12 cellular contexts compared by ENCODE assay signal in genomic region chr2:231663458-231664290, GRCh38. TPM values are rescaled to one million over a fixed set of nuclear protein-coding genes. Genes with fewer than 3 reads are reported as not detected.
DNase-seq lines count a peak whose midpoint lies in the region; ATAC-seq and TF ChIP-seq lines count a peak whose summit lies in the region.
"Had no signal": no experiment of that assay in that cellular context is flagged by ENCODE, and none has a peak within 500 bp of the region (broad histone marks: within the 10 kb centered on the region; RNA-seq: fewer than 3 reads in every experiment).

No MANE protein-coding gene starts in this region.

- H3K36me3 ChIP-seq in breast epithelium (no peaks in the 10 kb centered on the region), mucosa of descending colon (ENCODE audit: low read depth) (peaks cover 5% of the 10 kb centered on the region)

- no peaks in the 10 kb centered on the region for H3K9me3 Mint-ChIP-seq in MCF 10A (ENCODE audit: unreplicated experiment)
- H3K9me3 Mint-ChIP-seq in activated CD8-positive, alpha-beta T cell treated with anti-CD3 and anti-CD28 coated beads, Interleukin-2, amount 10 ng/mL, durations not matched to agents 7 days and 5 days (ENCODE audit: insufficient read depth): peaks cover 7% of the 10 kb centered on the region
- H3K9me3 Mint-ChIP-seq in type B pancreatic cell: no peaks in the 10 kb centered on the region

- BruUV-seq in MCF 10A (replicated peaks; lab: Mats Ljungman, UMichigan): no TSS peak

- TF ChIP-seq CTCF in MCF 10A (IDR thresholded peaks at IDR 0.05; ENCODE audit: unreplicated experiment) (no peak), breast epithelium (IDR thresholded peaks at IDR 0.05) (no peak), mucosa of descending colon (IDR thresholded peaks at IDR 0.05) (no peak), type B pancreatic cell (conservative IDR thresholded peaks at IDR 0.05) (no peak)

- TF ChIP-seq POLR2A in breast epithelium (IDR thresholded peaks at IDR 0.05): no peak

- no peak overlapping the region for H3K27ac Mint-ChIP-seq in MCF 10A (ENCODE audit: low read depth, unreplicated experiment)
- peak overlapping the region; percentile 94 for H3K27ac Mint-ChIP-seq in activated CD8-positive, alpha-beta T cell treated with anti-CD3 and anti-CD28 coated beads, Interleukin-2, amount 10 ng/mL, durations not matched to agents 7 days and 5 days
- peak overlapping the region; percentile 62 for H3K27ac Mint-ChIP-seq in type B pancreatic cell

- no peak overlapping the region for H3K4me3 ChIP-seq in breast epithelium
- H3K4me3 ChIP-seq in mucosa of descending colon: no peak overlapping the region

- intact Hi-C loops in MCF 10A (cut with micrococcal nuclease): no loop called here
- intact Hi-C loops in breast epithelium (cut with DNase I; ENCODE audit: low total_unique reads): loop anchor here (10.0 kb wide), 1 partner anchor 51 kb away; no protein-coding TSS in a partner anchor
- intact Hi-C loops in mucosa of descending colon (cut with DNase I, micrococcal nuclease): no loop called here

- no peaks in the 10 kb centered on the region for H3K36me3 Mint-ChIP-seq in MCF 10A (ENCODE audit: insufficient read depth, unreplicated experiment)
- peaks cover 11% of the 10 kb centered on the region for H3K36me3 Mint-ChIP-seq in activated CD8-positive, alpha-beta T cell treated with anti-CD3 and anti-CD28 coated beads, Interleukin-2, amount 10 ng/mL, durations not matched to agents 7 days and 5 days (ENCODE audit: low read depth)
- H3K36me3 Mint-ChIP-seq in type B pancreatic cell: peaks cover 4% of the 10 kb centered on the region

- DNase-seq in MCF 10A (ENCODE audit: unreplicated experiment) (no peak), breast epithelium (ENCODE audit: low spot score in 2 of 2) (no peak), mucosa of descending colon (peak in 2 of 3 donors; percentile 46 to 47), type B pancreatic cell (ENCODE audit: extremely low spot score, unreplicated experiment) (no peak), D341Med (ENCODE audit: low spot score) (no peak)
- no peak for DNase-seq in activated CD8-positive, alpha-beta T cell treated with anti-CD3 and anti-CD28 coated beads, Interleukin-2, amount 10 ng/mL, durations not matched to agents 7 days and 5 days
- DNase-seq in stimulated activated naive CD4-positive, alpha-beta T cell (lab: John Stamatoyannopoulos, UW): no peak
- DNase-seq: effector memory CD4-positive, alpha-beta T cell; NCI-H2029 treated with DMSO at 0.1 percent for 48 hours; retina; SIG-M5 had no signal

- ATAC-seq in activated CD8-positive, alpha-beta T cell treated with anti-CD3 and anti-CD28 coated beads, Interleukin-2, amount 10 ng/mL, durations not matched to agents 7 days and 5 days: no peak
- ATAC-seq in mucosa of descending colon (no peak), GM18519 (IDR thresholded peaks at IDR 0.05; ENCODE audit: low FRiP score, unreplicated experiment) (no peak)

- H3K27me3 Mint-ChIP-seq in MCF 10A (ENCODE audit: insufficient read depth, unreplicated experiment): no peaks in the 10 kb centered on the region
- no peaks in the 10 kb centered on the region for H3K27me3 Mint-ChIP-seq in activated CD8-positive, alpha-beta T cell treated with anti-CD3 and anti-CD28 coated beads, Interleukin-2, amount 10 ng/mL, durations not matched to agents 7 days and 5 days (ENCODE audit: low read depth)
- no peaks in the 10 kb centered on the region for H3K27me3 Mint-ChIP-seq in type B pancreatic cell

- H3K9me3 ChIP-seq in breast epithelium (no peaks in the 10 kb centered on the region), mucosa of descending colon (no peaks in the 10 kb centered on the region)

- CTCF ChIA-PET in MCF 10A (lab: Yijun Ruan, JAX): interaction anchor here (0.6 to 4.1 kb wide), 2 partner anchors 12 to 52 kb away, joined by 3 to 34 read pairs; no protein-coding TSS in a partner anchor
- CTCF ChIA-PET in activated CD8-positive, alpha-beta T cell treated with anti-CD3 and anti-CD28 coated beads, Interleukin-2, amount 10 ng/mL, durations not matched to agents 7 days and 5 days (lab: Charles Lee): interaction anchor here (0.8 to 5.2 kb wide), 4 partner anchors 8 to 51 kb away, joined by 5 to 65 read pairs (median 7); no protein-coding TSS in a partner anchor

- H3K27ac ChIP-seq in breast epithelium: peak overlapping the region in 1 of 2 donors; percentile 29

- H3K4me3 Mint-ChIP-seq in MCF 10A (ENCODE audit: unreplicated experiment) (peak overlapping the region; percentile 25), type B pancreatic cell (no peak overlapping the region)
- peak overlapping the region; percentile 71 for H3K4me3 Mint-ChIP-seq in activated CD8-positive, alpha-beta T cell treated with anti-CD3 and anti-CD28 coated beads, Interleukin-2, amount 10 ng/mL, durations not matched to agents 7 days and 5 days

- no peaks in the 10 kb centered on the region for H3K4me1 Mint-ChIP-seq in MCF 10A (ENCODE audit: insufficient read depth, unreplicated experiment)
- peaks cover 38% of the 10 kb centered on the region for H3K4me1 Mint-ChIP-seq in activated CD8-positive, alpha-beta T cell treated with anti-CD3 and anti-CD28 coated beads, Interleukin-2, amount 10 ng/mL, durations not matched to agents 7 days and 5 days (ENCODE audit: low read depth)
- peaks cover 13% of the 10 kb centered on the region for H3K4me1 Mint-ChIP-seq in type B pancreatic cell (ENCODE audit: unreplicated experiment)

- no peaks in the 10 kb centered on the region for H3K27me3 ChIP-seq in breast epithelium

- POLR2A ChIA-PET in MCF 10A (lab: Yijun Ruan, JAX): no interaction called here
- POLR2A ChIA-PET in activated CD8-positive, alpha-beta T cell treated with anti-CD3 and anti-CD28 coated beads, Interleukin-2, amount 10 ng/mL, durations not matched to agents 7 days and 5 days (lab: Charles Lee): interaction anchor here (1.2 to 3.9 kb wide), 2 partner anchors 11 to 50 kb away, joined by 4 to 27 read pairs; no protein-coding TSS in a partner anchor

- H3K4me1 ChIP-seq in breast epithelium (no peaks in the 10 kb centered on the region), mucosa of descending colon (ENCODE audit: low read depth) (peaks cover 30% of the 10 kb centered on the region)

RNA-seq across cellular contexts. Expression of gene PTMA, which starts 44.7 kb away (rescaled TPM):
- total RNA-seq in MCF 10A (2022): 501 and 713 TPM in 2 replicates
- total RNA-seq in breast epithelium: 1,000 to 10,000 TPM in 1 of 3 donors, 100 to 1,000 TPM in 2; 678 to 1,077 (median 956) TPM
- 1,000 to 10,000 TPM; 1,769 to 1,842 TPM for total RNA-seq in activated CD8-positive, alpha-beta T cell treated with anti-CD3 and anti-CD28 coated beads, Interleukin-2, amount 10 ng/mL, durations not matched to agents 7 days and 5 days
- total RNA-seq in mucosa of descending colon: 1,000 to 10,000 TPM in 1 of 3 donors, 100 to 1,000 TPM in 2; 838 to 1,158 (median 963) TPM
- total RNA-seq in type B pancreatic cell (ENCODE audit: low replicate concordance): 969 and 1,228 TPM in 2 replicates

Comparison
In these comparisons a context has a peak if more than half of its experiments do, and no peak if none do; other contexts are left out.
1. DNase-seq: peak in mucosa of descending colon (2 of 3); none in MCF 10A (single experiment), breast epithelium (0 of 2), activated CD8-positive, alpha-beta T cell treated with anti-CD3 and anti-CD28 coated beads, Interleukin-2, amount 10 ng/mL, durations not matched to agents 7 days and 5 days (single experiment), type B pancreatic cell (single experiment), stimulated activated naive CD4-positive, alpha-beta T cell (0 of 6) and D341Med (single experiment).